In genomic region chr17:41578538-41578937, GRCh38 we compare ENCODE assay signal across 28 cellular contexts. TPM values are rescaled to one million over a fixed set of nuclear protein-coding genes. Genes with fewer than 3 reads are reported as not detected.
A peak's percentile ranks its signal among the peaks of the same experiment; 100 is the strongest.
DNase-seq lines count a peak whose midpoint lies in the region; ATAC-seq, FAIRE-seq and TF ChIP-seq lines count a peak whose summit lies in the region.
"Had no signal": no experiment of that assay in that cellular context is flagged by ENCODE, and none has a peak within 500 bp of the region (broad histone marks: within the 10 kb centered on the region; RNA-seq: fewer than 3 reads in every experiment).

No MANE protein-coding gene starts in this region.

- H4K20me1 ChIP-seq in HCT116 (ENCODE audit: insufficient read depth) (no peaks in the 10 kb centered on the region), K562 (replicated peaks; ENCODE audit: control insufficient read depth, insufficient read depth, low read length) (no peaks in the 10 kb centered on the region)
- H4K20me1 ChIP-seq: BLaER1 treated with 17β-estradiol and CSF1 and Interleukin-3, amounts not matched to agents 10 nM and 100 nM had no signal

- 25% methylated on average over 1 of the region's 1 CpG for WGBS in K562 (ENCODE audit: insufficient coverage, low coverage, missing lambda C conversion rate)
- no CpG with 5 or more reads among the region's 1 CpG for WGBS in mesenchymal stem cell

- H2BK5ac ChIP-seq in mesenchymal stem cell (ENCODE audit: low read depth, low read length, poor library complexity, severe bottlenecking) = no peak overlapping the region

- FAIRE-seq in K562 (lab: Jason Lieb, UNC) = no peak
- FAIRE-seq: A204.1, G401.6 had no signal

- H3K27ac ChIP-seq in HCT116 (ENCODE audit: low read depth, low read length) (no peak overlapping the region), Panc1 (ENCODE audit: low read length) (peak overlapping the region; percentile 52), K562 (ENCODE audit: extremely low read depth, low read depth, low read length) (no peak overlapping the region), mesenchymal stem cell (ENCODE audit: low read length, poor library complexity, severe bottlenecking) (no peak overlapping the region)
- H3K27ac ChIP-seq: BLaER1 treated with 17β-estradiol and CSF1 and Interleukin-3, amounts not matched to agents 10 nM and 100 nM had no signal

- no peak overlapping the region for H4K8ac ChIP-seq in mesenchymal stem cell (ENCODE audit: low read length)

- H2AFZ ChIP-seq in HCT116 (ENCODE audit: low read depth, low read length, poor library complexity, severe bottlenecking) (no peak overlapping the region), K562 (ENCODE audit: low read depth, low read length) (no peak overlapping the region), mesenchymal stem cell (ENCODE audit: low read depth, low read length) (no peak overlapping the region)

- peaks cover 22 to 49% of the 10 kb centered on the region in 2 experiments for H3K4me1 ChIP-seq in HCT116 (ENCODE audit: control insufficient read depth in 1 of 2, insufficient read depth in 2 of 2, low read length in 2 of 2)
- H3K4me1 ChIP-seq in Panc1 (ENCODE audit: control insufficient read depth, insufficient read depth, low read length) = peaks cover 9% of the 10 kb centered on the region; the same call in 1 of the 2 replicates
- peaks cover 2 to 9% of the 10 kb centered on the region in 2 experiments; a peak in 3 of 5 replicates for H3K4me1 ChIP-seq in K562 (replicated peaks in 1 of 2; ENCODE audit: control insufficient read depth in 2 of 2, insufficient read depth in 2 of 2, low read length in 2 of 2)
- H3K4me1 ChIP-seq in mesenchymal stem cell (ENCODE audit: control insufficient read depth, insufficient read depth, low read depth, low read length) = peaks cover 10% of the 10 kb centered on the region
- H3K4me1 ChIP-seq: BLaER1 treated with 17β-estradiol and CSF1 and Interleukin-3, amounts not matched to agents 10 nM and 100 nM had no signal

- H4K91ac ChIP-seq in mesenchymal stem cell (ENCODE audit: low read length) = no peak overlapping the region

- CTCF ChIA-PET in HCT116 (lab: Charles Lee) (interaction anchor here (1.0 to 2.3 kb wide), 5 partner anchors 7 to 84 kb away, joined by 3 to 29 read pairs (median 15); no protein-coding TSS in a partner anchor), Panc1 (lab: Charles Lee) (interaction anchor here (1.8 kb wide), 1 partner anchor 70 kb away, joined by 23 read pairs; no protein-coding TSS in a partner anchor), K562 (lab: Yijun Ruan, JAX; ENCODE audit: low intra/inter-chr PET ratio) (interaction anchor here (0.9 to 3.6 kb wide), 3 partner anchors 69 to 84 kb away, joined by 3 to 21 read pairs (median 17); no protein-coding TSS in a partner anchor)

- no peak overlapping the region for H3K18ac ChIP-seq in mesenchymal stem cell (ENCODE audit: low read depth in 1 of 2, low read length in 2 of 2)

- BruUV-seq in HCT116 (replicated peaks; lab: Mats Ljungman, UMichigan) (no TSS peak), Panc1 (replicated peaks; lab: Mats Ljungman, UMichigan) (no TSS peak), K562 (replicated peaks; lab: Mats Ljungman, UMichigan) (no TSS peak)

- ATAC-seq in HCT116 (no peak), Panc1 (no peak), K562 (no peak), GM21360 (IDR thresholded peaks at IDR 0.05; ENCODE audit: unreplicated experiment) (no peak)
- ATAC-seq: T-cell had no signal

- H3K79me2 ChIP-seq in HCT116 (ENCODE audit: insufficient read depth, low read length) (no peaks in the 10 kb centered on the region), K562 (ENCODE audit: control insufficient read depth, insufficient read depth, low read length) (no peaks in the 10 kb centered on the region)

- no peak overlapping the region for H3K4ac ChIP-seq in mesenchymal stem cell (ENCODE audit: low read depth in 1 of 2, low read length in 2 of 2)

- no peak for TF ChIP-seq CTCF in HCT116 (IDR thresholded peaks at IDR 0.05 in 2 of 3, conservative IDR thresholded peaks at IDR 0.05 in 1 of 3; ENCODE audit: borderline replicate concordance in 1 of 3, insufficient read depth in 1 of 3, low read depth in 2 of 3, low read length in 2 of 3)
- TF ChIP-seq CTCF in Panc1 (IDR thresholded peaks at IDR 0.05) = no peak
- TF ChIP-seq CTCF in K562 (IDR thresholded peaks at IDR 0.05 in 2 of 3, conservative IDR thresholded peaks at IDR 0.05 in 1 of 3; ENCODE audit: insufficient read depth in 2 of 3, low read depth in 1 of 3, low read length in 3 of 3) = no peak

- RAD21 ChIA-PET in HCT116 (lab: Charles Lee; ENCODE audit: low non-redundant PET in 1 of 2, low total read pairs in 2 of 2, uncharacterized antibody in 2 of 2, unreplicated experiment in 2 of 2) = no interaction called here

- no peak overlapping the region for H2BK120ac ChIP-seq in mesenchymal stem cell (ENCODE audit: low read depth, low read length)

- no peak overlapping the region for H3K4me3 ChIP-seq in HCT116 (replicated peaks in 1 of 2; ENCODE audit: low read depth in 1 of 2, low read length in 2 of 2)
- H3K4me3 ChIP-seq in Panc1 (ENCODE audit: low read depth in 2 of 2, low read length in 2 of 2) = no peak overlapping the region
- no peak overlapping the region for H3K4me3 ChIP-seq in K562
- H3K4me3 ChIP-seq in mesenchymal stem cell (ENCODE audit: insufficient read depth in 1 of 2, low read depth in 1 of 2, low read length in 2 of 2) = no peak overlapping the region
- H3K4me3 ChIP-seq: BLaER1 treated with 17β-estradiol and CSF1 and Interleukin-3, amounts not matched to agents 10 nM and 100 nM; MG63 had no signal

- in situ Hi-C loops in Panc1 (cut with HindIII; ENCODE audit: low pct_unique_long_range_greater_than_20kb, low sequenced_read_pairs) = no loop called here
- in situ Hi-C loops in K562 (cut with MboI) = no loop called here

- H3K36me3 ChIP-seq in HCT116 (ENCODE audit: control insufficient read depth in 1 of 2, insufficient read depth in 2 of 2, low read length in 2 of 2) = no peaks in the 10 kb centered on the region
- H3K36me3 ChIP-seq in Panc1 (ENCODE audit: control insufficient read depth, insufficient read depth, low read length) = no peaks in the 10 kb centered on the region
- no peaks in the 10 kb centered on the region for H3K36me3 ChIP-seq in K562 (ENCODE audit: control insufficient read depth, insufficient read depth, low read length)
- no peaks in the 10 kb centered on the region for H3K36me3 ChIP-seq in mesenchymal stem cell (ENCODE audit: control insufficient read depth in 1 of 2, insufficient read depth in 2 of 2, low read depth in 1 of 2, low read length in 2 of 2)
- H3K36me3 ChIP-seq: BLaER1 treated with 17β-estradiol and CSF1 and Interleukin-3, amounts not matched to agents 10 nM and 100 nM; MG63 had no signal

- H3K9ac ChIP-seq in HCT116 (ENCODE audit: low read length) = no peak overlapping the region
- no peak overlapping the region for H3K9ac ChIP-seq in K562 (ENCODE audit: insufficient read depth in 1 of 2, low read depth in 2 of 2, low read length in 2 of 2)
- H3K9ac ChIP-seq in mesenchymal stem cell (ENCODE audit: low read length) = no peak overlapping the region
- H3K9ac ChIP-seq: BLaER1 treated with 17β-estradiol and CSF1 and Interleukin-3, amounts not matched to agents 10 nM and 100 nM had no signal

- no peaks in the 10 kb centered on the region for H3K27me3 ChIP-seq in HCT116 (ENCODE audit: insufficient read depth, low read length)
- H3K27me3 ChIP-seq in Panc1 (ENCODE audit: control insufficient read depth, insufficient read depth, low read length) = no peaks in the 10 kb centered on the region
- peaks cover 2 to 15% of the 10 kb centered on the region in 2 experiments; a peak in 2 of 5 replicates for H3K27me3 ChIP-seq in K562 (ENCODE audit: control insufficient read depth in 2 of 2, insufficient read depth in 2 of 2, low read length in 2 of 2)
- H3K27me3 ChIP-seq in mesenchymal stem cell (ENCODE audit: control insufficient read depth in 1 of 2, insufficient read depth in 1 of 2, low read length in 2 of 2) = peaks cover 22 to 64% of the 10 kb centered on the region in 2 experiments
- H3K27me3 ChIP-seq: BLaER1 treated with 17β-estradiol and CSF1 and Interleukin-3, amounts not matched to agents 10 nM and 100 nM; MG63 had no signal

- POLR2A ChIA-PET in HCT116 (lab: Charles Lee) = interaction anchor here (0.9 to 2.5 kb wide), 5 partner anchors 13 to 70 kb away, joined by 3 to 9 read pairs (median 3); no protein-coding TSS in a partner anchor
- POLR2A ChIA-PET in Panc1 (lab: Charles Lee) = no interaction called here
- POLR2A ChIA-PET in K562 (lab: Yijun Ruan, JAX) = interaction anchor here (0.7 kb wide), 1 partner anchor 28 kb away, joined by 3 read pairs; no protein-coding TSS in a partner anchor

- H3K4me2 ChIP-seq in HCT116 (ENCODE audit: low read length) (peak overlapping the region; percentile 84), K562 (ENCODE audit: insufficient read depth, low read length) (no peak overlapping the region), mesenchymal stem cell (ENCODE audit: low read length, poor library complexity, severe bottlenecking) (no peak overlapping the region)
- H3K4me2 ChIP-seq: BLaER1 treated with 17β-estradiol and CSF1 and Interleukin-3, amounts not matched to agents 10 nM and 100 nM had no signal

- no peaks in the 10 kb centered on the region for H3K9me1 ChIP-seq in K562 (ENCODE audit: control insufficient read depth, insufficient read depth, low read length)

- H3K9me2 ChIP-seq in HCT116 (ENCODE audit: insufficient read depth) = no peaks in the 10 kb centered on the region

- intact Hi-C loops in HCT116 (cut with micrococcal nuclease) (no loop called here), Panc1 (cut with micrococcal nuclease; ENCODE audit: unreplicated experiment) (no loop called here), K562 (cut with micrococcal nuclease) (no loop called here)

- no peak overlapping the region for H2BK12ac ChIP-seq in mesenchymal stem cell (ENCODE audit: low read length in 2 of 2)

- H3K9me3 ChIP-seq in HCT116 (ENCODE audit: control insufficient read depth in 1 of 2, insufficient read depth in 1 of 2, low read depth in 1 of 2, low read length in 2 of 2) (no peaks in the 10 kb centered on the region), Panc1 (ENCODE audit: control insufficient read depth, insufficient read depth, low read depth, low read length) (no peaks in the 10 kb centered on the region), K562 (replicated peaks; ENCODE audit: control insufficient read depth, insufficient read depth, low read depth, low read length) (no peaks in the 10 kb centered on the region), mesenchymal stem cell (ENCODE audit: control insufficient read depth, low read length) (no peaks in the 10 kb centered on the region)
- H3K9me3 ChIP-seq: BLaER1 treated with 17β-estradiol and CSF1 and Interleukin-3, amounts not matched to agents 10 nM and 100 nM; MG63 had no signal

- H3K14ac ChIP-seq in mesenchymal stem cell (ENCODE audit: low read length in 2 of 2) = no peak overlapping the region

- H3K23ac ChIP-seq in mesenchymal stem cell (ENCODE audit: low read length in 2 of 2) = no peak overlapping the region

- peak overlapping the region; percentile 15 for H2AK5ac ChIP-seq in mesenchymal stem cell (ENCODE audit: low read length, severe bottlenecking)

- TF ChIP-seq RAD21 in HCT116 (IDR thresholded peaks at IDR 0.05; ENCODE audit: low read depth) (no peak), K562 (CRISPR knock-in tag; conservative IDR thresholded peaks at IDR 0.05 in 1 of 2, IDR thresholded peaks at IDR 0.05 in 1 of 2) (no peak)

- H2BK15ac ChIP-seq in mesenchymal stem cell (ENCODE audit: low read depth, poor library complexity, severe bottlenecking) = no peak overlapping the region

- no peaks in the 10 kb centered on the region for H3K79me1 ChIP-seq in mesenchymal stem cell (replicated peaks; ENCODE audit: low read length, poor library complexity, severe bottlenecking)

- TF ChIP-seq POLR2A in HCT116 (IDR thresholded peaks at IDR 0.05; ENCODE audit: borderline replicate concordance, extremely low read depth, insufficient read depth, insufficient read length) (no peak), K562 (conservative IDR thresholded peaks at IDR 0.05) (no peak)

- no peak for TF ChIP-seq EP300 in K562 (IDR thresholded peaks at IDR 0.05; ENCODE audit: low read length)

- DNase-seq in HCT116 (ENCODE audit: low read depth, low spot score) (no peak), Panc1 (ENCODE audit: low read depth, low spot score) (no peak), K562 (ENCODE audit: extremely low read depth in 1 of 4, low spot score in 3 of 4) (no peak), mesenchymal stem cell (no peak), NCI-H526 treated with DMSO at 0.1 percent for 48 hours (lab: John Stamatoyannopoulos, UW) (no peak), NOMO-1 treated with dmso at 0.1 percent for 144 hours (lab: John Stamatoyannopoulos, UW; ENCODE audit: unreplicated experiment) (no peak)
- DNase-seq in activated CD4-positive, CD25-positive, alpha-beta regulatory T cell (lab: John Stamatoyannopoulos, UW) = no peak
- DNase-seq: AML-193; CD4-positive, alpha-beta T cell; KBM-7; MG63; NCI-H1105 treated with DMSO at 0.1 percent for 48 hours; NCI-H146; NCI-H1930; NCI-H446 treated with DMSO at 0.1 percent for 48 hours; NCI-H526; SHP77; T-cell had no signal

RNA-seq across cellular contexts. Expression of gene KRT9, which starts 6.7 kb away (rescaled TPM):
- total RNA-seq in HCT116 (2021; ENCODE audit: unreplicated experiment) (0.15 TPM), Panc1 (2021; ENCODE audit: unreplicated experiment) (not detected), K562 (2014; rRNA removed) (not detected in 2 replicates), K562 (2014; rRNA removed; fragmentation: Illumina TruSeq; extraction: Trizol) (not detected in 2 replicates), K562 (2015; rRNA removed; fragmentation: Illumina TruSeq; extraction: Trizol) (not detected in 2 replicates), K562 (2021) (not detected in 2 replicates)
- 0.14 and 0.18 TPM in 2 replicates for polyA plus RNA-seq in HCT116 (2012)
- polyA plus RNA-seq in Panc1 (2012; ENCODE audit: insufficient read length) = not detected
- not detected in 2 replicates for total RNA-seq in K562 (2011; cell fraction: chromatin; rRNA removed; ENCODE audit: low replicate concordance)
- not detected in 2 replicates for total RNA-seq in K562 (2011; cell fraction: nucleolus; rRNA removed)
- not detected in 2 replicates for total RNA-seq in K562 (2011; cell fraction: nucleoplasm; rRNA removed)
- polyA plus RNA-seq in K562 (2011; rRNA removed) (not detected in 2 replicates), K562 (2014; fragmentation: Illumina TruSeq; extraction: Trizol) (not detected in 2 replicates), K562 (2014; fragmentation: Nextera tagmentation; extraction: Ambion mirVana) (under 1 TPM in 1 of 2 experiments, not detected in 1; 0.03 TPM), K562 (2014; rRNA removed) (not detected in 2 replicates)
- 0.03 TPM in 1 of 2 replicates, not detected in the other for polyA plus RNA-seq in K562 (2011; cell fraction: cytosol; rRNA removed)
- not detected in 2 replicates for polyA plus RNA-seq in K562 (2011; cell fraction: nucleus; rRNA removed)
- polyA plus RNA-seq in K562 (2012) = not detected in 2 replicates
- not detected in 2 replicates for polyA minus RNA-seq in K562 (2011; rRNA and poly(A)+ RNA removed)
- not detected in 2 replicates for polyA minus RNA-seq in K562 (2011; cell fraction: cytosol; rRNA and poly(A)+ RNA removed)
- polyA minus RNA-seq in K562 (2011; cell fraction: nucleus; rRNA and poly(A)+ RNA removed) = not detected in 2 replicates
- not detected for polyA plus RNA-seq in mesenchymal stem cell (2013, experiment 1 of 2)
- polyA plus RNA-seq in mesenchymal stem cell (2013, experiment 2 of 2) = not detected
- total RNA-seq: CD4-positive, alpha-beta T cell; H4; HT1080; LHCN-M2; OCI-LY7; SK-MEL-5; T-cell had no signal
- polyA plus RNA-seq: AG04450 had no signal

RNA-seq across cellular contexts. Expression of gene KRT14, which starts 8.2 kb away (rescaled TPM):
- total RNA-seq in HCT116 (2021; ENCODE audit: unreplicated experiment) = not detected
- polyA plus RNA-seq in HCT116 (2012) = 0.09 and 0.30 TPM in 2 replicates
- not detected for total RNA-seq in Panc1 (2021; ENCODE audit: unreplicated experiment)
- 0.78 TPM for polyA plus RNA-seq in Panc1 (2012; ENCODE audit: insufficient read length)
- total RNA-seq in K562 (2011; cell fraction: chromatin; rRNA removed; ENCODE audit: low replicate concordance) = not detected in 2 replicates
- total RNA-seq in K562 (2011; cell fraction: nucleolus; rRNA removed) = not detected in 2 replicates
- total RNA-seq in K562 (2011; cell fraction: nucleoplasm; rRNA removed) = not detected in 2 replicates
- total RNA-seq in K562 (2014; rRNA removed) = not detected in 2 replicates
- not detected in 2 replicates for total RNA-seq in K562 (2014; rRNA removed; fragmentation: Illumina TruSeq; extraction: Trizol)
- not detected in 2 replicates for total RNA-seq in K562 (2015; rRNA removed; fragmentation: Illumina TruSeq; extraction: Trizol)
- not detected in 2 replicates for total RNA-seq in K562 (2021)
- polyA plus RNA-seq in K562 (2011; rRNA removed) = 0.08 and 0.22 TPM in 2 replicates
- polyA plus RNA-seq in K562 (2011; cell fraction: cytosol; rRNA removed) = 0.09 TPM in 1 of 2 replicates, not detected in the other
- not detected in 2 replicates for polyA plus RNA-seq in K562 (2011; cell fraction: nucleus; rRNA removed)
- not detected in 2 replicates for polyA plus RNA-seq in K562 (2012)
- not detected in 2 replicates for polyA plus RNA-seq in K562 (2014; fragmentation: Illumina TruSeq; extraction: Trizol)
- not detected for polyA plus RNA-seq in K562 (2014; fragmentation: Nextera tagmentation; extraction: Ambion mirVana)
- polyA plus RNA-seq in K562 (2014; rRNA removed) = not detected in 2 replicates
- polyA minus RNA-seq in K562 (2011; rRNA and poly(A)+ RNA removed) = not detected in 2 replicates
- polyA minus RNA-seq in K562 (2011; cell fraction: cytosol; rRNA and poly(A)+ RNA removed) = not detected in 2 replicates
- not detected in 2 replicates for polyA minus RNA-seq in K562 (2011; cell fraction: nucleus; rRNA and poly(A)+ RNA removed)
- polyA plus RNA-seq in mesenchymal stem cell (2013, experiment 1 of 2) = not detected
- polyA plus RNA-seq in mesenchymal stem cell (2013, experiment 2 of 2) = not detected
- total RNA-seq: CD4-positive, alpha-beta T cell; H4; LHCN-M2; SK-MEL-5; T-cell had no signal
- polyA plus RNA-seq: AG04450 had no signal

RNA-seq across cellular contexts. Expression of gene KRT16, which starts 34.0 kb away (rescaled TPM):
- 0.61 TPM for total RNA-seq in HCT116 (2021; ENCODE audit: unreplicated experiment)
- polyA plus RNA-seq in HCT116 (2012) = 3.0 and 4.7 TPM in 2 replicates
- 1.6 TPM for total RNA-seq in Panc1 (2021; ENCODE audit: unreplicated experiment)
- polyA plus RNA-seq in Panc1 (2012; ENCODE audit: insufficient read length) = 2.7 TPM
- not detected in 2 replicates for total RNA-seq in K562 (2011; cell fraction: chromatin; rRNA removed; ENCODE audit: low replicate concordance)
- total RNA-seq in K562 (2011; cell fraction: nucleolus; rRNA removed) = not detected in 2 replicates
- not detected in 2 replicates for total RNA-seq in K562 (2011; cell fraction: nucleoplasm; rRNA removed)
- total RNA-seq in K562 (2014; rRNA removed) = not detected in 2 replicates
- total RNA-seq in K562 (2014; rRNA removed; fragmentation: Illumina TruSeq; extraction: Trizol) = not detected in 2 replicates
- not detected in 2 replicates for total RNA-seq in K562 (2015; rRNA removed; fragmentation: Illumina TruSeq; extraction: Trizol)
- total RNA-seq in K562 (2021) = not detected in 2 replicates
- 0.04 TPM in 1 of 2 replicates, not detected in the other for polyA plus RNA-seq in K562 (2011; rRNA removed)
- polyA plus RNA-seq in K562 (2011; cell fraction: cytosol; rRNA removed) = not detected in 2 replicates
- not detected in 2 replicates for polyA plus RNA-seq in K562 (2011; cell fraction: nucleus; rRNA removed)
- not detected in 2 replicates for polyA plus RNA-seq in K562 (2012)
- not detected in 2 replicates for polyA plus RNA-seq in K562 (2014; fragmentation: Illumina TruSeq; extraction: Trizol)
- not detected for polyA plus RNA-seq in K562 (2014; fragmentation: Nextera tagmentation; extraction: Ambion mirVana)
- polyA plus RNA-seq in K562 (2014; rRNA removed) = not detected in 2 replicates
- not detected in 2 replicates for polyA minus RNA-seq in K562 (2011; rRNA and poly(A)+ RNA removed)
- not detected in 2 replicates for polyA minus RNA-seq in K562 (2011; cell fraction: cytosol; rRNA and poly(A)+ RNA removed)
- not detected in 2 replicates for polyA minus RNA-seq in K562 (2011; cell fraction: nucleus; rRNA and poly(A)+ RNA removed)
- not detected for polyA plus RNA-seq in mesenchymal stem cell (2013, experiment 1 of 2)
- polyA plus RNA-seq in mesenchymal stem cell (2013, experiment 2 of 2) = not detected
- total RNA-seq: CD4-positive, alpha-beta T cell; HT1080; LHCN-M2; OCI-LY7; SK-MEL-5; T-cell had no signal
- polyA plus RNA-seq: AG04450 had no signal

RNA-seq across cellular contexts. Expression of gene KRT17, which starts 45.8 kb away (rescaled TPM):
- total RNA-seq in HCT116 (2021; ENCODE audit: unreplicated experiment) = not detected
- polyA plus RNA-seq in HCT116 (2012) = 0.20 and 0.25 TPM in 2 replicates
- total RNA-seq in Panc1 (2021; ENCODE audit: unreplicated experiment) = 1.9 TPM
- 4.7 TPM for polyA plus RNA-seq in Panc1 (2012; ENCODE audit: insufficient read length)
- total RNA-seq in K562 (2011; cell fraction: chromatin; rRNA removed; ENCODE audit: low replicate concordance) = not detected in 2 replicates
- total RNA-seq in K562 (2011; cell fraction: nucleolus; rRNA removed) = not detected in 2 replicates
- not detected in 2 replicates for total RNA-seq in K562 (2011; cell fraction: nucleoplasm; rRNA removed)
- total RNA-seq in K562 (2014; rRNA removed) = 0.23 TPM in 1 of 2 replicates, not detected in the other
- total RNA-seq in K562 (2014; rRNA removed; fragmentation: Illumina TruSeq; extraction: Trizol) = not detected in 2 replicates
- total RNA-seq in K562 (2015; rRNA removed; fragmentation: Illumina TruSeq; extraction: Trizol) = not detected in 2 replicates
- not detected in 2 replicates for total RNA-seq in K562 (2021)
- polyA plus RNA-seq in K562 (2011; rRNA removed) = 0.16 and 0.25 TPM in 2 replicates
- not detected in 2 replicates for polyA plus RNA-seq in K562 (2011; cell fraction: cytosol; rRNA removed)
- 0.18 TPM in 1 of 2 replicates, not detected in the other for polyA plus RNA-seq in K562 (2011; cell fraction: nucleus; rRNA removed)
- 0.44 TPM in 1 of 2 replicates, not detected in the other for polyA plus RNA-seq in K562 (2012)
- not detected in 2 replicates for polyA plus RNA-seq in K562 (2014; fragmentation: Illumina TruSeq; extraction: Trizol)
- not detected for polyA plus RNA-seq in K562 (2014; fragmentation: Nextera tagmentation; extraction: Ambion mirVana)
- polyA plus RNA-seq in K562 (2014; rRNA removed) = not detected in 2 replicates
- not detected in 2 replicates for polyA minus RNA-seq in K562 (2011; rRNA and poly(A)+ RNA removed)
- polyA minus RNA-seq in K562 (2011; cell fraction: cytosol; rRNA and poly(A)+ RNA removed) = 10.2 and 35.5 TPM in 2 replicates
- polyA minus RNA-seq in K562 (2011; cell fraction: nucleus; rRNA and poly(A)+ RNA removed) = 3.6 and 8.2 TPM in 2 replicates
- 0.10 TPM for polyA plus RNA-seq in mesenchymal stem cell (2013, experiment 1 of 2)
- polyA plus RNA-seq in mesenchymal stem cell (2013, experiment 2 of 2) = not detected
- total RNA-seq: CD4-positive, alpha-beta T cell; SK-MEL-5; T-cell had no signal

RNA-seq across cellular contexts. Expression of gene KRT19, which starts 50.4 kb away (rescaled TPM):
- total RNA-seq in HCT116 (2021; ENCODE audit: unreplicated experiment) = 1,248 TPM
- polyA plus RNA-seq in HCT116 (2012) = 2,498 and 2,504 TPM in 2 replicates
- 2,383 TPM for total RNA-seq in Panc1 (2021; ENCODE audit: unreplicated experiment)
- 2,812 TPM for polyA plus RNA-seq in Panc1 (2012; ENCODE audit: insufficient read length)
- 25.0 and 82.2 TPM in 2 replicates for total RNA-seq in K562 (2011; cell fraction: chromatin; rRNA removed; ENCODE audit: low replicate concordance)
- 61.2 and 82.9 TPM in 2 replicates for total RNA-seq in K562 (2011; cell fraction: nucleolus; rRNA removed)
- total RNA-seq in K562 (2011; cell fraction: nucleoplasm; rRNA removed) = 39.3 and 39.4 TPM in 2 replicates
- total RNA-seq in K562 (2014; rRNA removed) = 120 and 137 TPM in 2 replicates
- 25.8 and 41.2 TPM in 2 replicates for total RNA-seq in K562 (2014; rRNA removed; fragmentation: Illumina TruSeq; extraction: Trizol)
- 91.7 and 92.6 TPM in 2 replicates for total RNA-seq in K562 (2015; rRNA removed; fragmentation: Illumina TruSeq; extraction: Trizol)
- 151 TPM in 2 replicates for total RNA-seq in K562 (2021)
- 96.3 and 121 TPM in 2 replicates for polyA plus RNA-seq in K562 (2011; rRNA removed)
- 119 and 275 TPM in 2 replicates for polyA plus RNA-seq in K562 (2011; cell fraction: cytosol; rRNA removed)
- polyA plus RNA-seq in K562 (2011; cell fraction: nucleus; rRNA removed) = 88.5 and 137 TPM in 2 replicates
- 152 and 175 TPM in 2 replicates for polyA plus RNA-seq in K562 (2012)
- 66.5 and 76.7 TPM in 2 replicates for polyA plus RNA-seq in K562 (2014; fragmentation: Illumina TruSeq; extraction: Trizol)
- polyA plus RNA-seq in K562 (2014; fragmentation: Nextera tagmentation; extraction: Ambion mirVana) = 10 to 100 TPM; 18.5 to 21.5 TPM
- polyA plus RNA-seq in K562 (2014; rRNA removed) = 80.2 and 104 TPM in 2 replicates
- polyA minus RNA-seq in K562 (2011; rRNA and poly(A)+ RNA removed) = 67.1 and 116 TPM in 2 replicates
- 126 and 127 TPM in 2 replicates for polyA minus RNA-seq in K562 (2011; cell fraction: cytosol; rRNA and poly(A)+ RNA removed)
- polyA minus RNA-seq in K562 (2011; cell fraction: nucleus; rRNA and poly(A)+ RNA removed) = 31.4 and 35.8 TPM in 2 replicates
- polyA plus RNA-seq in mesenchymal stem cell (2013, experiment 1 of 2) = 92.7 TPM
- polyA plus RNA-seq in mesenchymal stem cell (2013, experiment 2 of 2) = 91.5 TPM
- total RNA-seq: CD4-positive, alpha-beta T cell; LHCN-M2; OCI-LY7; SK-MEL-5 had no signal
